ENCODE assay signal across 8 cellular contexts in the genomic region with DNA sequence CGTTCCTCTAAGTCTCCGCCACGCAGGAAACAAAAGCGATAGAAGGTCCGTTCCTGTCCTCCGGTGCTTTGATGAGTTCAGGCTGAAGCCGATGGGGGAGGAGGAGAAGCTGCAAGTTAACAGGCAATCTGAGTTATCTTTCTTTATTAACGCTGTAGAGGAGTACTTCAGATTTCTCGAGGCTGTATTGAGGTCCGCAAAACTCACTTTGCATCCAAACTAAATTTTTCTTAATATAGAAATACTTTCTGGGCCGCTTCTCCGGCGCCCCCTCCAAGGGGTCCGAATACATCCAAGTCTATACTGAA. TPM values are rescaled to one million over a fixed set of nuclear protein-coding genes. Genes with fewer than 3 reads are reported as not detected.
DNase-seq lines count a peak whose midpoint lies in the region; ATAC-seq and TF ChIP-seq lines count a peak whose summit lies in the region.
"Had no signal": no experiment of that assay in that cellular context is flagged by ENCODE, and none has a peak within 500 bp of the region (broad histone marks: within the 10 kb centered on the region; RNA-seq: fewer than 3 reads in every experiment).

No MANE protein-coding gene starts in this region.

- no peak overlapping the region for H3K27ac Mint-ChIP-seq in activated naive CD8-positive, alpha-beta T cell treated with anti-CD3 and anti-CD28 coated beads, Interleukin-2, amount 10 ng/mL, durations not matched to agents 7 days and 5 days
- no peak overlapping the region for H3K27ac Mint-ChIP-seq in stimulated activated memory B cell treated with anti-CD40 and anti-IgM and Interleukin-4, amounts not matched to agents 10 μg/mL and 1 μg/mL and 100 μg/mL, for 72 hours

- ATAC-seq in activated naive CD8-positive, alpha-beta T cell treated with anti-CD3 and anti-CD28 coated beads, Interleukin-2, amount 10 ng/mL, durations not matched to agents 7 days and 5 days (ENCODE audit: low read depth), result no peak
- ATAC-seq in stimulated activated memory B cell treated with anti-CD40 and anti-IgM and Interleukin-4, amounts not matched to agents 10 μg/mL and 1 μg/mL and 100 μg/mL, for 72 hours, result no peak
- ATAC-seq in left lobe of liver, result no peak

- H3K4me3 ChIP-seq in HEK293 (ENCODE audit: low read depth, low read length) (peak overlapping the region; percentile 37), kidney epithelial cell (ENCODE audit: low read depth, low read length) (peak overlapping the region; percentile 63)

- peak overlapping the region; percentile 69 for H3K4me3 Mint-ChIP-seq in activated naive CD8-positive, alpha-beta T cell treated with anti-CD3 and anti-CD28 coated beads, Interleukin-2, amount 10 ng/mL, durations not matched to agents 7 days and 5 days
- peak overlapping the region; percentile 60 for H3K4me3 Mint-ChIP-seq in stimulated activated memory B cell treated with anti-CD40 and anti-IgM and Interleukin-4, amounts not matched to agents 10 μg/mL and 1 μg/mL and 100 μg/mL, for 72 hours

- H3K27ac ChIP-seq in HEK293 (ENCODE audit: extremely low read depth, low read depth, low read length), result no peak overlapping the region
- H3K27ac ChIP-seq: foreskin keratinocyte had no signal

- no peaks in the 10 kb centered on the region for H3K36me3 ChIP-seq in HEK293 (ENCODE audit: control insufficient read depth in 2 of 2, insufficient read depth in 1 of 2, low read length in 2 of 2)
- no peaks in the 10 kb centered on the region for H3K36me3 ChIP-seq in kidney epithelial cell (ENCODE audit: control insufficient read depth, insufficient read depth, low read length)

- no peak for DNase-seq in activated naive CD8-positive, alpha-beta T cell treated with anti-CD3 and anti-CD28 coated beads, Interleukin-2, amount 10 ng/mL, durations not matched to agents 7 days and 5 days
- no peak for DNase-seq in kidney epithelial cell (ENCODE audit: low read depth)
- no peak for DNase-seq in superior temporal gyrus (ENCODE audit: extremely low spot score)
- no peak for DNase-seq in left lobe of liver (ENCODE audit: low spot score)
- no peak for DNase-seq in GM20000 (ENCODE audit: low spot score)
- DNase-seq: foreskin keratinocyte had no signal

- H3K27me3 ChIP-seq in kidney epithelial cell (ENCODE audit: control insufficient read depth, insufficient read depth, low read length), result peaks cover 19% of the 10 kb centered on the region

- peaks cover 51% of the 10 kb centered on the region for H3K27me3 Mint-ChIP-seq in activated naive CD8-positive, alpha-beta T cell treated with anti-CD3 and anti-CD28 coated beads, Interleukin-2, amount 10 ng/mL, durations not matched to agents 7 days and 5 days
- peaks cover 19% of the 10 kb centered on the region for H3K27me3 Mint-ChIP-seq in stimulated activated memory B cell treated with anti-CD40 and anti-IgM and Interleukin-4, amounts not matched to agents 10 μg/mL and 1 μg/mL and 100 μg/mL, for 72 hours

- H3K4me1 ChIP-seq in HEK293 (ENCODE audit: control insufficient read depth, insufficient read depth, low read length), result no peaks in the 10 kb centered on the region; the same call in 1 of the 2 replicates
- H3K4me1 ChIP-seq: foreskin keratinocyte had no signal

- POLR2A ChIA-PET in HEK293 (lab: Yijun Ruan, JAX), result interaction anchor here (0.9 to 1.8 kb wide), 3 partner anchors 12 to 115 kb away, joined by 3 to 8 read pairs (median 7); a partner anchor contains a TSS
- POLR2A ChIA-PET in activated naive CD8-positive, alpha-beta T cell treated with anti-CD3 and anti-CD28 coated beads, Interleukin-2, amount 10 ng/mL, durations not matched to agents 7 days and 5 days (lab: Charles Lee), result interaction anchor here (1.3 kb wide), 1 partner anchor 52 kb away, joined by 4 read pairs; no protein-coding TSS in a partner anchor

- H3K36me3 Mint-ChIP-seq in activated naive CD8-positive, alpha-beta T cell treated with anti-CD3 and anti-CD28 coated beads, Interleukin-2, amount 10 ng/mL, durations not matched to agents 7 days and 5 days, result no peaks in the 10 kb centered on the region
- no peaks in the 10 kb centered on the region for H3K36me3 Mint-ChIP-seq in stimulated activated memory B cell treated with anti-CD40 and anti-IgM and Interleukin-4, amounts not matched to agents 10 μg/mL and 1 μg/mL and 100 μg/mL, for 72 hours

- TF ChIP-seq CTCF in HEK293 (tag by site-specific recombination; IDR thresholded peaks at IDR 0.05) (no peak), kidney epithelial cell (IDR thresholded peaks at IDR 0.05; ENCODE audit: insufficient read depth, low read length, poor library complexity, severe bottlenecking) (no peak), GM20000 (IDR thresholded peaks at IDR 0.05; ENCODE audit: extremely low read depth, missing control alignments) (no peak)

- H3K9me3 Mint-ChIP-seq in activated naive CD8-positive, alpha-beta T cell treated with anti-CD3 and anti-CD28 coated beads, Interleukin-2, amount 10 ng/mL, durations not matched to agents 7 days and 5 days, result no peaks in the 10 kb centered on the region
- H3K9me3 Mint-ChIP-seq in stimulated activated memory B cell treated with anti-CD40 and anti-IgM and Interleukin-4, amounts not matched to agents 10 μg/mL and 1 μg/mL and 100 μg/mL, for 72 hours, result no peaks in the 10 kb centered on the region

- CTCF ChIA-PET in HEK293 (lab: Yijun Ruan, JAX), result no interaction called here

- H3K4me1 Mint-ChIP-seq in activated naive CD8-positive, alpha-beta T cell treated with anti-CD3 and anti-CD28 coated beads, Interleukin-2, amount 10 ng/mL, durations not matched to agents 7 days and 5 days, result peaks cover 9% of the 10 kb centered on the region
- H3K4me1 Mint-ChIP-seq in stimulated activated memory B cell treated with anti-CD40 and anti-IgM and Interleukin-4, amounts not matched to agents 10 μg/mL and 1 μg/mL and 100 μg/mL, for 72 hours, result no peaks in the 10 kb centered on the region

- no peaks in the 10 kb centered on the region for H3K9me3 ChIP-seq in HEK293 (ENCODE audit: control insufficient read depth, insufficient read depth, low read depth, low read length)

TF ChIP-seq in HEK293, 187 proteins besides CTCF, POLR2A, EP300 and RAD21 (continues in another document):
- TF ChIP-seq ZNF664 (tag by site-specific recombination; IDR thresholded peaks at IDR 0.05) (no peak), ZNF600 (tag by site-specific recombination; IDR thresholded peaks at IDR 0.05) (no peak), SP2 (tag by site-specific recombination; IDR thresholded peaks at IDR 0.05) (no peak), ZNF701 (tag by site-specific recombination; IDR thresholded peaks at IDR 0.05) (no peak), ZNF266 (tag by site-specific recombination; IDR thresholded peaks at IDR 0.05; ENCODE audit: low read depth) (no peak), ZNF146 (tag by site-specific recombination; IDR thresholded peaks at IDR 0.05) (no peak), ZNF654 (tag by site-specific recombination; IDR thresholded peaks at IDR 0.05; ENCODE audit: low read depth) (no peak), ZNF561 (tag by site-specific recombination; IDR thresholded peaks at IDR 0.05; ENCODE audit: borderline replicate concordance) (no peak), ZNF529 (tag by site-specific recombination; IDR thresholded peaks at IDR 0.05; ENCODE audit: insufficient replicate concordance) (no peak)
- TF ChIP-seq, protein P1, sequence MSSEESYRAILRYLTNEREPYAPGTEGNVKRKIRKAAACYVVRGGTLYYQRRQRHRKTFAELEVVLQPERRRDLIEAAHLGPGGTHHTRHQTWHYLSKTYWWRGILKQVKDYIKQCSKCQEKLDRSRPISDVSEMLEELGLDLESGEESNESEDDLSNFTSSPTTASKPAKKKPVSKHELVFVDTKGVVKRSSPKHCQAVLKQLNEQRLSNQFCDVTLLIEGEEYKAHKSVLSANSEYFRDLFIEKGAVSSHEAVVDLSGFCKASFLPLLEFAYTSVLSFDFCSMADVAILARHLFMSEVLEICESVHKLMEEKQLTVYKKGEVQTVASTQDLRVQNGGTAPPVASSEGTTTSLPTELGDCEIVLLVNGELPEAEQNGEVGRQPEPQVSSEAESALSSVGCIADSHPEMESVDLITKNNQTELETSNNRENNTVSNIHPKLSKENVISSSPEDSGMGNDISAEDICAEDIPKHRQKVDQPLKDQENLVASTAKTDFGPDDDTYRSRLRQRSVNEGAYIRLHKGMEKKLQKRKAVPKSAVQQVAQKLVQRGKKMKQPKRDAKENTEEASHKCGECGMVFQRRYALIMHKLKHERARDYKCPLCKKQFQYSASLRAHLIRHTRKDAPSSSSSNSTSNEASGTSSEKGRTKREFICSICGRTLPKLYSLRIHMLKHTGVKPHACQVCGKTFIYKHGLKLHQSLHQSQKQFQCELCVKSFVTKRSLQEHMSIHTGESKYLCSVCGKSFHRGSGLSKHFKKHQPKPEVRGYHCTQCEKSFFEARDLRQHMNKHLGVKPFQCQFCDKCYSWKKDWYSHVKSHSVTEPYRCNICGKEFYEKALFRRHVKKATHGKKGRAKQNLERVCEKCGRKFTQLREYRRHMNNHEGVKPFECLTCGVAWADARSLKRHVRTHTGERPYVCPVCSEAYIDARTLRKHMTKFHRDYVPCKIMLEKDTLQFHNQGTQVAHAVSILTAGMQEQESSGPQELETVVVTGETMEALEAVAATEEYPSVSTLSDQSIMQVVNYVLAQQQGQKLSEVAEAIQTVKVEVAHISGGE (tag by site-specific recombination; conservative IDR thresholded peaks at IDR 0.05; ENCODE audit: low read depth), result peak; percentile 81

RNA-seq across cellular contexts. Expression of a gene that starts 0.4 kb away (rescaled TPM):
- under 1 TPM in 1 of 2 experiments, not detected in 1; 0.09 TPM for total RNA-seq in activated naive CD8-positive, alpha-beta T cell treated with anti-CD3 and anti-CD28 coated beads, Interleukin-2, amount 10 ng/mL, durations not matched to agents 7 days and 5 days
- 21.3 and 23.3 TPM in 2 replicates for total RNA-seq in kidney epithelial cell
- 22.1 TPM for total RNA-seq in left lobe of liver

RNA-seq across cellular contexts. Expression of a gene that starts 51.2 kb away (rescaled TPM):
- total RNA-seq in activated naive CD8-positive, alpha-beta T cell treated with anti-CD3 and anti-CD28 coated beads, Interleukin-2, amount 10 ng/mL, durations not matched to agents 7 days and 5 days, result 10 to 100 TPM; 51.9 to 60.0 TPM
- total RNA-seq in kidney epithelial cell, result 127 and 135 TPM in 2 replicates
- 37.2 TPM for total RNA-seq in left lobe of liver

Comparison
In these comparisons a context has a peak if more than half of its experiments do, and no peak if none do; other contexts are left out.
1. RNA of a gene that starts 0.4 kb away (total RNA-seq): 22.1 TPM in left lobe of liver (single experiment) and 21.3 to 23.3 TPM in kidney epithelial cell; 0.09 TPM in activated naive CD8-positive, alpha-beta T cell treated with anti-CD3 and anti-CD28 coated beads, Interleukin-2, amount 10 ng/mL, durations not matched to agents 7 days and 5 days; every median in the first group is over 10 times any median in the second.